ENCODE assay signal across 16 cellular contexts in the genomic region with DNA sequence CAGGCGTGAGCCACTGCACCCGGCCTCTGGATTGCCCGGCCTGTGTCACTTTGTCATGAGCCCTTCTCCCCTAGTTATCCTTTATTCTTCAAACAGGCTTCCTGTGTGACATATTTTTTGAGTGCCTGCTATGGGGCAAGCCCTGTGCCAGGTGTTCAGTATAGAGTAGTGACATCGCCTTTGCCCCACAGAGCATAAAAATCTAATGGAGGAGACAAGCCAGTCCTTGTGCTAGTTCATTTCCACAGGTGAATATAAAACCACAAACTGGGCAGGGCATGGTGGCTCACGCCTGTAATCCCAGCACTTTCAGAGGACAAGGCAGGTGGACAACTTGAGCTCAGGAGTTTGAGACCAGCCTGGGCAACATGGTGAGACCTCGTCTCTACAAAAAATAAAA. TPM values are rescaled to one million over a fixed set of nuclear protein-coding genes. Genes with fewer than 3 reads are reported as not detected.
A peak's percentile ranks its signal among the peaks of the same experiment; 100 is the strongest.
DNase-seq lines count a peak whose midpoint lies in the region; ATAC-seq and TF ChIP-seq lines count a peak whose summit lies in the region.
"Had no signal": no experiment of that assay in that cellular context is flagged by ENCODE, and none has a peak within 500 bp of the region (broad histone marks: within the 10 kb centered on the region; RNA-seq: fewer than 3 reads in every experiment).

No MANE protein-coding gene starts in this region.

- H3K4me1 ChIP-seq in OCI-LY1 (ENCODE audit: insufficient read depth, low read length, severe bottlenecking) (peaks cover 24% of the 10 kb centered on the region), rectal smooth muscle tissue (ENCODE audit: control insufficient read depth, insufficient read depth, low read length) (peaks cover 23% of the 10 kb centered on the region)

- no peaks in the 10 kb centered on the region for H3K9me3 ChIP-seq in OCI-LY1 (ENCODE audit: low read length)
- H3K9me3 ChIP-seq: A549, psoas muscle, testis had no signal

- DNase-seq in activated CD4-positive, alpha-beta T cell treated with anti-CD3 and anti-CD28 coated beads for 36 hours = peak; percentile 25
- no peak for DNase-seq in activated CD4-positive, alpha-beta T cell treated with anti-CD3 and anti-CD28 coated beads for 4 hours
- DNase-seq in activated naive CD8-positive, alpha-beta T cell treated with anti-CD3 and anti-CD28 coated beads, Interleukin-2, amount 10 ng/mL, durations not matched to agents 7 days and 5 days = no peak
- no peak for DNase-seq in C1 segment of cervical spinal cord (lab: John Stamatoyannopoulos, UW)
- DNase-seq in NCI-H345 (lab: John Stamatoyannopoulos, UW) = no peak
- DNase-seq: activated T-cell treated with anti-CD3 and anti-CD28 coated beads for 4 hours, hippocampal formation, naive B cell, NCI-H1694, NCI-H446, psoas muscle had no signal

- no peak for TF ChIP-seq CTCF in OCI-LY1 (IDR thresholded peaks at IDR 0.05; ENCODE audit: low read length)

- no peak overlapping the region for H2AFZ ChIP-seq in OCI-LY1 (ENCODE audit: low read length)

- no peaks in the 10 kb centered on the region for H3K9me2 ChIP-seq in OCI-LY1 (ENCODE audit: low read depth, low read length)

- H3K27me3 ChIP-seq in OCI-LY1 (ENCODE audit: insufficient read depth, low read length) = no peaks in the 10 kb centered on the region
- no peaks in the 10 kb centered on the region for H3K27me3 ChIP-seq in rectal smooth muscle tissue (ENCODE audit: control insufficient read depth, insufficient read depth, low read length)
- H3K27me3 ChIP-seq: testis had no signal

- H3K79me2 ChIP-seq in OCI-LY1 (ENCODE audit: insufficient read depth, low read length) = no peaks in the 10 kb centered on the region

- H3K27ac Mint-ChIP-seq in activated CD4-positive, alpha-beta T cell treated with anti-CD3 and anti-CD28 coated beads for 36 hours = peak overlapping the region; percentile 97
- H3K27ac Mint-ChIP-seq in activated naive CD8-positive, alpha-beta T cell treated with anti-CD3 and anti-CD28 coated beads, Interleukin-2, amount 10 ng/mL, durations not matched to agents 7 days and 5 days = peak overlapping the region; percentile 37

- no peak for ATAC-seq in activated CD4-positive, alpha-beta T cell treated with anti-CD3 and anti-CD28 coated beads for 36 hours
- ATAC-seq in activated naive CD8-positive, alpha-beta T cell treated with anti-CD3 and anti-CD28 coated beads, Interleukin-2, amount 10 ng/mL, durations not matched to agents 7 days and 5 days (ENCODE audit: low read depth) = no peak
- ATAC-seq in HG02798 (IDR thresholded peaks at IDR 0.05; ENCODE audit: poor library complexity, unreplicated experiment) = no peak
- ATAC-seq: A549, psoas muscle had no signal

- POLR2A ChIA-PET in activated CD4-positive, alpha-beta T cell treated with anti-CD3 and anti-CD28 coated beads for 36 hours (lab: Charles Lee) = interaction anchor here (0.6 to 1.2 kb wide), 3 partner anchors 9 to 33 kb away, joined by 3 to 5 read pairs (median 3); no protein-coding TSS in a partner anchor
- POLR2A ChIA-PET in activated naive CD8-positive, alpha-beta T cell treated with anti-CD3 and anti-CD28 coated beads, Interleukin-2, amount 10 ng/mL, durations not matched to agents 7 days and 5 days (lab: Charles Lee) = interaction anchor here (0.6 to 3.8 kb wide), 6 partner anchors 8 to 57 kb away, joined by 5 to 41 read pairs (median 10); no protein-coding TSS in a partner anchor

- no peak overlapping the region for H3K4me3 Mint-ChIP-seq in activated CD4-positive, alpha-beta T cell treated with anti-CD3 and anti-CD28 coated beads for 36 hours
- no peak overlapping the region for H3K4me3 Mint-ChIP-seq in activated naive CD8-positive, alpha-beta T cell treated with anti-CD3 and anti-CD28 coated beads, Interleukin-2, amount 10 ng/mL, durations not matched to agents 7 days and 5 days
- H3K4me3 Mint-ChIP-seq: naive B cell had no signal

- peaks cover 83% of the 10 kb centered on the region for H3K4me1 Mint-ChIP-seq in activated CD4-positive, alpha-beta T cell treated with anti-CD3 and anti-CD28 coated beads for 36 hours
- H3K4me1 Mint-ChIP-seq in activated naive CD8-positive, alpha-beta T cell treated with anti-CD3 and anti-CD28 coated beads, Interleukin-2, amount 10 ng/mL, durations not matched to agents 7 days and 5 days = peaks cover 52% of the 10 kb centered on the region

- H3K9me3 Mint-ChIP-seq in activated CD4-positive, alpha-beta T cell treated with anti-CD3 and anti-CD28 coated beads for 36 hours (ENCODE audit: low read depth) = no peaks in the 10 kb centered on the region
- no peaks in the 10 kb centered on the region for H3K9me3 Mint-ChIP-seq in activated naive CD8-positive, alpha-beta T cell treated with anti-CD3 and anti-CD28 coated beads, Interleukin-2, amount 10 ng/mL, durations not matched to agents 7 days and 5 days
- H3K9me3 Mint-ChIP-seq: naive B cell had no signal

- intact Hi-C loops in activated CD4-positive, alpha-beta T cell treated with anti-CD3 and anti-CD28 coated beads for 36 hours (cut with DNase I, micrococcal nuclease) = loop anchor here (2.0 to 5.0 kb wide), 3 partner anchors 39 to 401 kb away; no protein-coding TSS in a partner anchor

- no peaks in the 10 kb centered on the region for H4K20me1 ChIP-seq in OCI-LY1 (ENCODE audit: insufficient read depth, low read length)

- H3K27me3 Mint-ChIP-seq in activated CD4-positive, alpha-beta T cell treated with anti-CD3 and anti-CD28 coated beads for 36 hours = no peaks in the 10 kb centered on the region
- H3K27me3 Mint-ChIP-seq in activated naive CD8-positive, alpha-beta T cell treated with anti-CD3 and anti-CD28 coated beads, Interleukin-2, amount 10 ng/mL, durations not matched to agents 7 days and 5 days = no peaks in the 10 kb centered on the region
- H3K27me3 Mint-ChIP-seq: naive B cell had no signal

- H3F3A ChIP-seq in OCI-LY1 (ENCODE audit: insufficient read depth, low read length) = no peaks in the 10 kb centered on the region

- H3K36me3 Mint-ChIP-seq in activated CD4-positive, alpha-beta T cell treated with anti-CD3 and anti-CD28 coated beads for 36 hours (ENCODE audit: low read depth) = peaks cover 65% of the 10 kb centered on the region
- peaks cover 34% of the 10 kb centered on the region for H3K36me3 Mint-ChIP-seq in activated naive CD8-positive, alpha-beta T cell treated with anti-CD3 and anti-CD28 coated beads, Interleukin-2, amount 10 ng/mL, durations not matched to agents 7 days and 5 days
- H3K36me3 Mint-ChIP-seq: naive B cell had no signal

- CTCF ChIA-PET in activated CD4-positive, alpha-beta T cell treated with anti-CD3 and anti-CD28 coated beads for 36 hours (lab: Charles Lee) = interaction anchor here (0.6 to 3.9 kb wide), 9 partner anchors 10 to 56 kb away, joined by 3 to 43 read pairs (median 9); no protein-coding TSS in a partner anchor

- H3K36me3 ChIP-seq in OCI-LY1 (ENCODE audit: insufficient read depth, low read length) = peaks cover 67% of the 10 kb centered on the region
- H3K36me3 ChIP-seq in rectal smooth muscle tissue (ENCODE audit: control insufficient read depth, insufficient read depth, low read length) = no peaks in the 10 kb centered on the region

- no peak overlapping the region for H3K4me2 ChIP-seq in OCI-LY1 (ENCODE audit: low read length)
- H3K4me2 ChIP-seq: A549 had no signal

- H3K9ac ChIP-seq in OCI-LY1 (ENCODE audit: low read length) (no peak overlapping the region), rectal smooth muscle tissue (ENCODE audit: low read length) (no peak overlapping the region)

- H3K4me3 ChIP-seq in OCI-LY1 (ENCODE audit: low read depth, low read length, poor library complexity, severe bottlenecking) = no peak overlapping the region
- H3K4me3 ChIP-seq in rectal smooth muscle tissue (ENCODE audit: low read length) = no peak overlapping the region
- H3K4me3 ChIP-seq: A549, psoas muscle, testis had no signal

- H3K27ac ChIP-seq in OCI-LY1 (ENCODE audit: low read depth, low read length, poor library complexity, severe bottlenecking) (peak overlapping the region; percentile 75), rectal smooth muscle tissue (ENCODE audit: low read depth, low read length) (peak overlapping the region; percentile 61)
- H3K27ac ChIP-seq: psoas muscle, testis had no signal

RNA-seq across cellular contexts. Expression of gene BBC3, which starts 43.2 kb away (rescaled TPM):
- 10 to 100 TPM in 1 of 2 experiments, 1 to 10 TPM in 1; 8.1 to 12.0 TPM for total RNA-seq in activated CD4-positive, alpha-beta T cell treated with anti-CD3 and anti-CD28 coated beads for 36 hours
- total RNA-seq in activated naive CD8-positive, alpha-beta T cell treated with anti-CD3 and anti-CD28 coated beads, Interleukin-2, amount 10 ng/mL, durations not matched to agents 7 days and 5 days = 10 to 100 TPM; 29.5 to 29.9 TPM

RNA-seq across cellular contexts. Expression of gene SAE1, which starts 57.2 kb away (rescaled TPM):
- 100 to 1,000 TPM; 143 to 156 TPM for total RNA-seq in activated CD4-positive, alpha-beta T cell treated with anti-CD3 and anti-CD28 coated beads for 36 hours
- total RNA-seq in activated naive CD8-positive, alpha-beta T cell treated with anti-CD3 and anti-CD28 coated beads, Interleukin-2, amount 10 ng/mL, durations not matched to agents 7 days and 5 days = 100 to 1,000 TPM; 108 to 114 TPM
